17 cellular contexts compared by ENCODE assay signal in the genomic region with DNA sequence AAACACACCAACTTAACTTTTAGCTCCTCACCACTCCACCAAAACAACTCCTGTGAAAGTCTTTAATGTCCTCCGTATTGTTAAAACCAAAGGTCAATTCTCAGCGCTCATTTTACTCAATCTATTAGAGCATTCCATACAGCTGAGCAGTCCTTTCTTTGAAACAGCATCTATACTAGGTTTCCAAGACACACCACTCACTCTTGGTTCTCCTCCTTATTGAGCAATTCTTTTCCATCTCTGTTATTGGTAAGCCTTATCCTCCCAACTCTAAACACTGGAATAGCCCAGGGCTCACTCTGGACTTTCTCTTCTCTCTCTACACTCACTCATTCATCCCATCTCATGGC. TPM values are rescaled to one million over a fixed set of nuclear protein-coding genes. Genes with fewer than 3 reads are reported as not detected.
DNase-seq lines count a peak whose midpoint lies in the region; TF ChIP-seq lines count a peak whose summit lies in the region.
"Had no signal": no experiment of that assay in that cellular context is flagged by ENCODE, and none has a peak within 500 bp of the region (broad histone marks: within the 10 kb centered on the region; RNA-seq: fewer than 3 reads in every experiment).

No MANE protein-coding gene starts in this region.

- H3K9me3 ChIP-seq in BE2C, result no peaks in the 10 kb centered on the region
- H3K9me3 ChIP-seq: esophagus squamous epithelium, mucosa of descending colon had no signal

- H3K4me3 ChIP-seq in astrocyte of the spinal cord (ENCODE audit: low read depth, low read length), result no peak overlapping the region
- H3K4me3 ChIP-seq in BE2C (ENCODE audit: low read depth, low read length), result no peak overlapping the region
- H3K4me3 ChIP-seq: esophagus squamous epithelium, mucosa of descending colon had no signal

- no peaks in the 10 kb centered on the region for H3K27me3 ChIP-seq in BE2C
- H3K27me3 ChIP-seq: esophagus squamous epithelium had no signal

- peaks cover 7% of the 10 kb centered on the region for H3K4me1 ChIP-seq in BE2C
- H3K4me1 ChIP-seq: parathyroid adenoma had no signal

- peak; percentile 45 for DNase-seq in AG08395 (ENCODE audit: low spot score)
- peak; percentile 94 for DNase-seq in HS-5 (ENCODE audit: low read depth)
- DNase-seq in astrocyte of the spinal cord (ENCODE audit: low read depth, low spot score), result peak; percentile 91
- peak; percentile 91 for DNase-seq in iris pigment epithelial cell (ENCODE audit: low read depth)
- DNase-seq in stimulated activated CD4-positive, alpha-beta T cell treated with anti-CD3 and anti-CD28 coated beads, Interleukin-2, amount 100 ng/mL, for 48 hours, result no peak
- DNase-seq in NCI-H526 treated with DMSO at 0.1 percent for 48 hours (lab: John Stamatoyannopoulos, UW), result no peak
- DNase-seq in BE2C, result no peak
- no peak for DNase-seq in NCI-H187 (lab: John Stamatoyannopoulos, UW)
- DNase-seq: activated naive CD4-positive, alpha-beta T cell treated with anti-CD3 and anti-CD28 coated beads, Interleukin-2, amount 10 ng/mL, durations not matched to agents 7 days and 5 days; esophagus squamous epithelium; GF-D8; KBM-7; mucosa of descending colon; NCI-H146; NCI-H524 treated with DMSO at 0.1 percent for 48 hours; SHP77 treated with DMSO at 0.1 percent for 48 hours had no signal

- TF ChIP-seq CTCF in astrocyte of the spinal cord (IDR thresholded peaks at IDR 0.05; ENCODE audit: low read depth, low read length), result no peak
- TF ChIP-seq CTCF in BE2C (IDR thresholded peaks at IDR 0.05; ENCODE audit: low read depth, low read length), result no peak

- no peaks in the 10 kb centered on the region for H3K36me3 ChIP-seq in BE2C
- H3K36me3 ChIP-seq: esophagus squamous epithelium had no signal

- in situ Hi-C loops in astrocyte of the spinal cord (cut with HindIII; ENCODE audit: low sequenced_read_pairs), result no loop called here

RNA-seq across cellular contexts. Expression of a gene that starts 34.9 kb away (rescaled TPM):
- polyA plus RNA-seq in BE2C (2012; ENCODE audit: insufficient read depth, insufficient read length, low read depth), result 48.0 TPM

Comparison
In these comparisons a context has a peak if more than half of its experiments do, and no peak if none do; other contexts are left out.
1. DNase-seq: peak in AG08395 (single experiment), HS-5 (single experiment), astrocyte of the spinal cord (single experiment) and iris pigment epithelial cell (single experiment); none in stimulated activated CD4-positive, alpha-beta T cell treated with anti-CD3 and anti-CD28 coated beads, Interleukin-2, amount 100 ng/mL, for 48 hours (0 of 2), NCI-H526 treated with DMSO at 0.1 percent for 48 hours (single experiment), BE2C (single experiment) and NCI-H187 (0 of 2).